In the genomic region with DNA sequence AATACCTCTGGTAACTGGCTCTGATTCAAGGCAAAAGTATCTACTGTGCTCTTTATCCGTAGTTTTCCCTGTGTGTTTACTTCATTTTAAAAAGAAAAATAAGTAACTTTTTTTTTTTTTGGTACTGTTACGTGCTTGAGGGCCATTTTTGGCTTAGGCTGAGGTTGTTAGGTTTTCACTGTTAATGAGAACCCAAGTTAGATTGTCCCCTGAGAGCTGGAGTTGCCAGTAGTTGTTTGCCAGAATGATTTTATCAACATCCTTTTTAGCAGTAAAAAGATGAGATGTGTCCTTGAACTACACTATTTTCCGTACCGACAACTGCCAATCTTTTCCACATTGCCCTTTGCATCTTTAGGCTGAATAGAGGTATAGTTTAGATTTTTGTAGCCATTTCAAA, we compare ENCODE assay signal across 15 cellular contexts. TPM values are rescaled to one million over a fixed set of nuclear protein-coding genes. Genes with fewer than 3 reads are reported as not detected.
A peak's percentile ranks its signal among the peaks of the same experiment; 100 is the strongest.
DNase-seq lines count a peak whose midpoint lies in the region; ATAC-seq and TF ChIP-seq lines count a peak whose summit lies in the region.
"Had no signal": no experiment of that assay in that cellular context is flagged by ENCODE, and none has a peak within 500 bp of the region (broad histone marks: within the 10 kb centered on the region; RNA-seq: fewer than 3 reads in every experiment).

No MANE protein-coding gene starts in this region.

- H3K36me3 Mint-ChIP-seq in CD4-positive, alpha-beta T cell (ENCODE audit: low read depth), result peaks cover 34% of the 10 kb centered on the region
- peaks cover 42% of the 10 kb centered on the region for H3K36me3 Mint-ChIP-seq in activated T-helper 17 cell treated with anti-CD3 and anti-CD28 coated beads, Interleukin-2, amount 50 U/mL, for 72 hours (ENCODE audit: low read depth)
- peaks cover 0 to 8% of the 10 kb centered on the region in 2 donors for H3K36me3 Mint-ChIP-seq in activated naive CD4-positive, alpha-beta T cell treated with anti-CD3 and anti-CD28 coated beads, Interleukin-2, amount 50 U/mL, for 72 hours

- CTCF ChIA-PET in CD4-positive, alpha-beta T cell (lab: Charles Lee), result no interaction called here

- H3K27ac Mint-ChIP-seq in CD4-positive, alpha-beta T cell, result peak overlapping the region; percentile 39
- H3K27ac Mint-ChIP-seq in activated T-helper 17 cell treated with anti-CD3 and anti-CD28 coated beads, Interleukin-2, amount 50 U/mL, for 72 hours, result peak overlapping the region; percentile 56
- H3K27ac Mint-ChIP-seq in activated naive CD4-positive, alpha-beta T cell treated with anti-CD3 and anti-CD28 coated beads, Interleukin-2, amount 50 U/mL, for 72 hours, result no peak overlapping the region
- H3K27ac Mint-ChIP-seq: T-helper 1 cell treated with Interleukin-12 subunit alpha and Interleukin-12 subunit beta and Interleukin-4 antibody, amounts not matched to agents 30 μg/mL and 1 μg/mL, for 36 hours had no signal

- H3K9me3 ChIP-seq in CD4-positive, alpha-beta T cell (ENCODE audit: control insufficient read depth, low read length), result no peaks in the 10 kb centered on the region
- H3K9me3 ChIP-seq in right cardiac atrium (ENCODE audit: control insufficient read depth, low read length) (no peaks in the 10 kb centered on the region), smooth muscle cell (replicated peaks; ENCODE audit: low read depth) (no peaks in the 10 kb centered on the region)

- H3K9me3 Mint-ChIP-seq in CD4-positive, alpha-beta T cell, result no peaks in the 10 kb centered on the region
- H3K9me3 Mint-ChIP-seq in activated T-helper 17 cell treated with anti-CD3 and anti-CD28 coated beads, Interleukin-2, amount 50 U/mL, for 72 hours, result no peaks in the 10 kb centered on the region
- no peaks in the 10 kb centered on the region for H3K9me3 Mint-ChIP-seq in activated naive CD4-positive, alpha-beta T cell treated with anti-CD3 and anti-CD28 coated beads, Interleukin-2, amount 50 U/mL, for 72 hours
- H3K9me3 Mint-ChIP-seq: activated CD4-positive, alpha-beta T cell treated with anti-CD3 and anti-CD28 coated beads, Interleukin-2, amount 10 ng/mL, durations not matched to agents 24 days and 14 days; T-helper 1 cell treated with Interleukin-12 subunit alpha and Interleukin-12 subunit beta and Interleukin-4 antibody, amounts not matched to agents 30 μg/mL and 1 μg/mL, for 36 hours had no signal

- DNase-seq in CD4-positive, alpha-beta T cell, result no peak
- no peak for DNase-seq in right cardiac atrium
- no peak for DNase-seq in smooth muscle cell (lab: John Stamatoyannopoulos, UW; ENCODE audit: unreplicated experiment)
- no peak for DNase-seq in activated naive CD4-positive, alpha-beta T cell treated with anti-CD3 and anti-CD28 coated beads, Interleukin-2, amount 50 U/mL, for 72 hours (ENCODE audit: low spot score in 2 of 2)
- DNase-seq in NOMO-1 treated with DMSO at 0.1 percent for 48 hours (lab: John Stamatoyannopoulos, UW; ENCODE audit: unreplicated experiment), result no peak
- DNase-seq: activated naive CD4-positive, alpha-beta T cell treated with anti-CD3 and anti-CD28 coated beads, Interleukin-2, amount 50 U/mL, for 16 hours; AML-193; effector CD8-positive, alpha-beta T cell; NCI-H146; NCI-H446 treated with DMSO at 0.1 percent for 48 hours had no signal

- ATAC-seq in CD4-positive, alpha-beta T cell (ENCODE audit: poor library complexity), result no peak
- no peak for ATAC-seq in activated T-helper 17 cell treated with anti-CD3 and anti-CD28 coated beads, Interleukin-2, amount 50 U/mL, for 72 hours (replicated peaks)
- ATAC-seq in right cardiac atrium, result peak; percentile 47 to 63
- no peak for ATAC-seq in HG03045 (IDR thresholded peaks at IDR 0.05; ENCODE audit: unreplicated experiment)
- no peak for ATAC-seq in activated naive CD4-positive, alpha-beta T cell treated with anti-CD3 and anti-CD28 coated beads, Interleukin-2, amount 50 U/mL, for 72 hours
- ATAC-seq: left lobe of liver had no signal

- no peak overlapping the region for H3K4me2 ChIP-seq in smooth muscle cell

- H3K27me3 ChIP-seq in CD4-positive, alpha-beta T cell (ENCODE audit: control insufficient read depth, insufficient read depth, low read length), result no peaks in the 10 kb centered on the region
- H3K27me3 ChIP-seq in right cardiac atrium (ENCODE audit: control insufficient read depth, insufficient read depth) (no peaks in the 10 kb centered on the region), smooth muscle cell (ENCODE audit: low read depth) (no peaks in the 10 kb centered on the region)

- H3F3A ChIP-seq in smooth muscle cell (ENCODE audit: low read depth), result no peaks in the 10 kb centered on the region

- no peak for TF ChIP-seq CTCF in CD4-positive, alpha-beta T cell (IDR thresholded peaks at IDR 0.05)
- no peak for TF ChIP-seq CTCF in smooth muscle cell (IDR thresholded peaks at IDR 0.05; ENCODE audit: borderline replicate concordance, insufficient read depth, poor library complexity, severe bottlenecking)

- H3K27ac ChIP-seq in CD4-positive, alpha-beta T cell (ENCODE audit: low read depth, low read length), result no peak overlapping the region
- H3K27ac ChIP-seq in right cardiac atrium (ENCODE audit: low read length) (no peak overlapping the region), smooth muscle cell (ENCODE audit: low read depth) (peak overlapping the region; percentile 9)

- H3K4me1 ChIP-seq in right cardiac atrium (ENCODE audit: control insufficient read depth, insufficient read depth, low read length) (peaks cover 13% of the 10 kb centered on the region), smooth muscle cell (ENCODE audit: low read depth) (peaks cover 28% of the 10 kb centered on the region)

- no peaks in the 10 kb centered on the region for H3K27me3 Mint-ChIP-seq in CD4-positive, alpha-beta T cell
- no peaks in the 10 kb centered on the region for H3K27me3 Mint-ChIP-seq in activated T-helper 17 cell treated with anti-CD3 and anti-CD28 coated beads, Interleukin-2, amount 50 U/mL, for 72 hours
- H3K27me3 Mint-ChIP-seq: activated CD4-positive, alpha-beta T cell treated with anti-CD3 and anti-CD28 coated beads, Interleukin-2, amount 10 ng/mL, durations not matched to agents 24 days and 14 days had no signal

- 19% methylated on average over 4 of the region's 4 CpGs for WGBS in right cardiac atrium
- WGBS in smooth muscle cell (ENCODE audit: low lambda C conversion rate), result 80% methylated on average over 4 of the region's 4 CpGs

- H3K79me2 ChIP-seq in smooth muscle cell (ENCODE audit: low read depth), result peaks cover 91% of the 10 kb centered on the region

- H3K4me1 Mint-ChIP-seq in CD4-positive, alpha-beta T cell (ENCODE audit: low read depth), result peaks cover 51% of the 10 kb centered on the region
- peaks cover 11% of the 10 kb centered on the region for H3K4me1 Mint-ChIP-seq in activated T-helper 17 cell treated with anti-CD3 and anti-CD28 coated beads, Interleukin-2, amount 50 U/mL, for 72 hours

- peaks cover 1% of the 10 kb centered on the region for H3K36me3 ChIP-seq in smooth muscle cell (ENCODE audit: low read depth)

- no peak overlapping the region for H3K4me3 Mint-ChIP-seq in CD4-positive, alpha-beta T cell
- H3K4me3 Mint-ChIP-seq in activated T-helper 17 cell treated with anti-CD3 and anti-CD28 coated beads, Interleukin-2, amount 50 U/mL, for 72 hours, result no peak overlapping the region
- H3K4me3 Mint-ChIP-seq: activated CD4-positive, alpha-beta T cell treated with anti-CD3 and anti-CD28 coated beads, Interleukin-2, amount 10 ng/mL, durations not matched to agents 24 days and 14 days; T-helper 1 cell treated with Interleukin-12 subunit alpha and Interleukin-12 subunit beta and Interleukin-4 antibody, amounts not matched to agents 30 μg/mL and 1 μg/mL, for 36 hours had no signal

- H4K20me1 ChIP-seq in smooth muscle cell (ENCODE audit: low read depth), result peaks cover 96% of the 10 kb centered on the region

- H3K4me3 ChIP-seq in right cardiac atrium (ENCODE audit: low read length) (peak overlapping the region; percentile 18), smooth muscle cell (no peak overlapping the region)

- H2AFZ ChIP-seq in smooth muscle cell (ENCODE audit: low read depth), result no peak overlapping the region

- H3K9ac ChIP-seq in smooth muscle cell (ENCODE audit: low read depth), result no peak overlapping the region

- intact Hi-C loops in CD4-positive, alpha-beta T cell (cut with DNase I, micrococcal nuclease), result loop anchor here in 1 of 2 experiments (5.0 to 10.0 kb wide), 2 partner anchors 61 to 62 kb away; no protein-coding TSS in a partner anchor
- intact Hi-C loops in right cardiac atrium (cut with DNase I), result no loop called here

- POLR2A ChIA-PET in CD4-positive, alpha-beta T cell (lab: Charles Lee), result interaction anchor here (2.3 kb wide), 1 partner anchor 11 kb away, joined by 6 read pairs; no protein-coding TSS in a partner anchor

RNA-seq across cellular contexts. Expression of a gene that starts 35.9 kb away (rescaled TPM):
- 10 to 100 TPM; 76.8 to 78.7 TPM for total RNA-seq in CD4-positive, alpha-beta T cell
- total RNA-seq in activated T-helper 17 cell treated with anti-CD3 and anti-CD28 coated beads, Interleukin-2, amount 50 U/mL, for 72 hours, result 100 to 1,000 TPM; 224 TPM
- total RNA-seq in right cardiac atrium (10 to 100 TPM; 37.8 to 57.9 (median 53.8) TPM), smooth muscle cell (184 and 185 TPM in 2 replicates)
- polyA plus RNA-seq in right cardiac atrium (30.0 TPM), smooth muscle cell (59.3 and 80.8 TPM in 2 replicates)
- 100 to 1,000 TPM; 185 to 192 TPM for total RNA-seq in activated naive CD4-positive, alpha-beta T cell treated with anti-CD3 and anti-CD28 coated beads, Interleukin-2, amount 50 U/mL, for 72 hours

Comparison
In these comparisons a context has a peak if more than half of its experiments do, and no peak if none do; other contexts are left out.
1. ATAC-seq: peak in right cardiac atrium (2 of 2); none in CD4-positive, alpha-beta T cell (single experiment), activated T-helper 17 cell treated with anti-CD3 and anti-CD28 coated beads, Interleukin-2, amount 50 U/mL, for 72 hours (single experiment), HG03045 (single experiment) and activated naive CD4-positive, alpha-beta T cell treated with anti-CD3 and anti-CD28 coated beads, Interleukin-2, amount 50 U/mL, for 72 hours (0 of 2).
2. H3K27ac Mint-ChIP-seq: peak in CD4-positive, alpha-beta T cell (single experiment) and activated T-helper 17 cell treated with anti-CD3 and anti-CD28 coated beads, Interleukin-2, amount 50 U/mL, for 72 hours (single experiment); none in activated naive CD4-positive, alpha-beta T cell treated with anti-CD3 and anti-CD28 coated beads, Interleukin-2, amount 50 U/mL, for 72 hours (0 of 2).